Comparison of ENCODE assay signal across 8 cellular contexts in genomic region chr16:3938843-3939624, GRCh38.
A peak's percentile ranks its signal among the peaks of the same experiment; 100 is the strongest.
DNase-seq lines count a peak whose midpoint lies in the region; ATAC-seq and TF ChIP-seq lines count a peak whose summit lies in the region.

No MANE protein-coding gene starts in this region.

- in situ Hi-C loops in T47D (cut with HindIII; ENCODE audit: low pct_unique_long_range_greater_than_20kb, low sequenced_read_pairs), result no loop called here

- ATAC-seq in HG02852 (IDR thresholded peaks at IDR 0.05; ENCODE audit: unreplicated experiment) (no peak), HG03439 (IDR thresholded peaks at IDR 0.05; ENCODE audit: unreplicated experiment) (no peak)

- TF ChIP-seq CTCF in VCaP (conservative IDR thresholded peaks at IDR 0.05), result peak; percentile 38

- peak; percentile 29 for DNase-seq in DMS114 treated with DMSO at 0.1 percent for 48 hours (lab: John Stamatoyannopoulos, UW; ENCODE audit: unreplicated experiment)
- DNase-seq in KG1 (lab: John Stamatoyannopoulos, UW), result peak; percentile 6
- DNase-seq in T47D (ENCODE audit: low read depth in 1 of 2, low spot score in 1 of 2), result peak; percentile 60 to 70
- peak; percentile 86 for DNase-seq in islet precursor cell
- peak; percentile 17 to 41 for DNase-seq in stimulated activated CD4-positive, alpha-beta T cell treated with anti-CD3 and anti-CD28 coated beads, Interleukin-1b, Interleukin-23, amount 100 ng/mL, for 1 hour (ENCODE audit: low read depth in 2 of 2)

- no peak overlapping the region for H3K27ac ChIP-seq in VCaP

Comparison
In these comparisons a context has a peak if more than half of its experiments do, and no peak if none do; other contexts are left out.
1. DNase-seq: peak in every context shown above with its lines; median percentile 86 in islet precursor cell; 65 in T47D; 29 in DMS114 treated with DMSO at 0.1 percent for 48 hours; 29 in stimulated activated CD4-positive, alpha-beta T cell treated with anti-CD3 and anti-CD28 coated beads, Interleukin-1b, Interleukin-23, amount 100 ng/mL, for 1 hour; 6 in KG1.